In the genomic region with DNA sequence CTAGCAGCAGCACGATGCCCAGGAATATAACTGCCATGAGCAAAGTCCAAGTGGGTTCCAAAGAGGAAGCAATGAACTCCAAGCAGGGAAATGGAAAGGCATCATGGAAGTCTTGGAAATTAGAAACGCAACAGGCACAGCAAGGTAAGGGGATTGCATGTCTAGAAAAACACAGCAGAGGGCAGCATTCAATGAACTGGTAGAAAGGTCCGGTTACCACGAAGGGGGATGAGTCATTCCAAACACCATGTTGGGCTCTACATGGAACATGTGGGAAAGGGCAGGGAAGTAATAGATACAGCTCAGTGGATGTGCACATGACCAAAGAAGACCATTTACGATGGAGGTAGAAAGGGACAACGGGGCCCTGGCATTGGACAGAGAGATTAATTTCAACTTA, we compare ENCODE assay signal across 8 cellular contexts. TPM values are rescaled to one million over a fixed set of nuclear protein-coding genes. Genes with fewer than 3 reads are reported as not detected.
DNase-seq lines count a peak whose midpoint lies in the region; ATAC-seq and TF ChIP-seq lines count a peak whose summit lies in the region.

No MANE protein-coding gene starts in this region.

- no peaks in the 10 kb centered on the region for H3K79me2 ChIP-seq in smooth muscle cell (ENCODE audit: low read depth)

- WGBS in smooth muscle cell (ENCODE audit: low lambda C conversion rate), result 51% methylated on average over 6 of the region's 6 CpGs
- 57% methylated on average over 6 of the region's 6 CpGs for WGBS in suprapubic skin

- H3K9ac ChIP-seq in NT2/D1 (ENCODE audit: insufficient read length, low read depth) (no peak overlapping the region), smooth muscle cell (ENCODE audit: low read depth) (no peak overlapping the region)

- H3K4me1 ChIP-seq in NT2/D1 (ENCODE audit: insufficient read depth, insufficient read length) (no peaks in the 10 kb centered on the region), smooth muscle cell (ENCODE audit: low read depth) (no peaks in the 10 kb centered on the region), suprapubic skin (no peaks in the 10 kb centered on the region)

- no peak for TF ChIP-seq EP300 in suprapubic skin (IDR thresholded peaks at IDR 0.05)

- H3K9me3 ChIP-seq in NT2/D1 (ENCODE audit: insufficient read depth, low read length) (no peaks in the 10 kb centered on the region), smooth muscle cell (replicated peaks; ENCODE audit: low read depth) (no peaks in the 10 kb centered on the region), suprapubic skin (no peaks in the 10 kb centered on the region)

- DNase-seq in DMS 273 (lab: John Stamatoyannopoulos, UW; ENCODE audit: unreplicated experiment) (peak; percentile 89), NT2/D1 (ENCODE audit: low read depth, low spot score) (peak; percentile 58), fibroblast of the conjunctiva (ENCODE audit: low read depth) (peak; percentile 30), smooth muscle cell (lab: John Stamatoyannopoulos, UW; ENCODE audit: unreplicated experiment) (no peak), GF-D8 (lab: John Stamatoyannopoulos, UW) (no peak), DMS79 (lab: John Stamatoyannopoulos, UW) (no peak), suprapubic skin (ENCODE audit: low spot score in 2 of 2) (no peak)

- TF ChIP-seq POLR2A in suprapubic skin (IDR thresholded peaks at IDR 0.05), result no peak

- H4K20me1 ChIP-seq in smooth muscle cell (ENCODE audit: low read depth), result no peaks in the 10 kb centered on the region

- H3K36me3 ChIP-seq in NT2/D1 (ENCODE audit: insufficient read depth, insufficient read length, low read length) (no peaks in the 10 kb centered on the region), smooth muscle cell (ENCODE audit: low read depth) (no peaks in the 10 kb centered on the region), suprapubic skin (no peaks in the 10 kb centered on the region)

- H2AFZ ChIP-seq in smooth muscle cell (ENCODE audit: low read depth), result no peak overlapping the region

- H3F3A ChIP-seq in smooth muscle cell (ENCODE audit: low read depth), result no peaks in the 10 kb centered on the region

- H3K27ac ChIP-seq in smooth muscle cell (ENCODE audit: low read depth), result no peak overlapping the region
- no peak overlapping the region for H3K27ac ChIP-seq in suprapubic skin

- TF ChIP-seq CTCF in smooth muscle cell (IDR thresholded peaks at IDR 0.05; ENCODE audit: borderline replicate concordance, insufficient read depth, poor library complexity, severe bottlenecking), result peak; percentile 49
- no peak for TF ChIP-seq CTCF in suprapubic skin (IDR thresholded peaks at IDR 0.05)

- no peak overlapping the region for H3K4me2 ChIP-seq in smooth muscle cell

- H3K27me3 ChIP-seq in NT2/D1 (ENCODE audit: insufficient read depth, insufficient read length) (no peaks in the 10 kb centered on the region), smooth muscle cell (ENCODE audit: low read depth) (peaks cover 33% of the 10 kb centered on the region), suprapubic skin (peaks cover 14% of the 10 kb centered on the region)

- peak; percentile 59 for ATAC-seq in HG02870 (IDR thresholded peaks at IDR 0.05; ENCODE audit: unreplicated experiment)

- H3K4me3 ChIP-seq in NT2/D1 (ENCODE audit: insufficient read length, low read depth), result no peak overlapping the region
- H3K4me3 ChIP-seq in smooth muscle cell, result no peak overlapping the region
- no peak overlapping the region for H3K4me3 ChIP-seq in suprapubic skin

RNA-seq across cellular contexts. Expression of a gene that starts 36.4 kb away (rescaled TPM):
- total RNA-seq in smooth muscle cell (not detected in 2 replicates), suprapubic skin (1 to 10 TPM in 2 of 4 donors, under 1 TPM in 2; 0.72 to 1.8 (median 1.3) TPM)
- polyA plus RNA-seq in smooth muscle cell, result 0.13 TPM in 1 of 2 replicates, not detected in the other

RNA-seq across cellular contexts. Expression of a gene that starts 52.0 kb away (rescaled TPM):
- total RNA-seq in smooth muscle cell (not detected in 2 replicates), suprapubic skin (under 1 TPM in 1 of 4 donors, not detected in 3; 0.44 TPM)
- polyA plus RNA-seq in smooth muscle cell, result not detected in 2 replicates

Comparison
In these comparisons a context has a peak if more than half of its experiments do, and no peak if none do; other contexts are left out.
1. DNase-seq: peak in DMS 273 (single experiment), NT2/D1 (single experiment) and fibroblast of the conjunctiva (single experiment); none in smooth muscle cell (single experiment), GF-D8 (single experiment), DMS79 (single experiment) and suprapubic skin (0 of 2).